In the genomic region with DNA sequence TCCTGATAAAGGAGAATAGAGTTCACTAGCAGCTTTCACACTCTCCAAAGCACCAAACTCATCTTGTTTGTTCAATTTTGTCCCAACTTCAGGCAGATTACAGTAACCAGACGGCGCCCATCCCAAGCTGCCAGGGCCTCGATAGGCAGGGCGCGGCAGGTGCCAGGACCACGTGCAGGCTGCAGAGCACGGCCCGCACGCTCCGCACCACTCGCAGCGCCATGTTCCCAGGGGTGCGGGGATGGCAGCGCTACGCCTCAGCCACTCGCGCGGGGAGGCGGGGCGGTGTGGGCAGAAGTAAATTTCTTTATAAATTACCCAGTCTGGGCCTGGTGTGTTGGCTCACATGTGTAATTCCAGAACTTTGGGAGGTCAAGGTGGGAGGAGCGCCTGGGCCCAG, we compare ENCODE assay signal across 19 cellular contexts. TPM values are rescaled to one million over a fixed set of nuclear protein-coding genes. Genes with fewer than 3 reads are reported as not detected.
DNase-seq lines count a peak whose midpoint lies in the region; ATAC-seq, FAIRE-seq and TF ChIP-seq lines count a peak whose summit lies in the region.
"Had no signal": no experiment of that assay in that cellular context is flagged by ENCODE, and none has a peak within 500 bp of the region (broad histone marks: within the 10 kb centered on the region; RNA-seq: fewer than 3 reads in every experiment).

No MANE protein-coding gene starts in this region.

- H3K4me2 ChIP-seq in HepG2 (ENCODE audit: low read depth, low read length) (no peak overlapping the region), osteoblast (ENCODE audit: insufficient read depth, low read length) (no peak overlapping the region)
- H3K4me2 ChIP-seq: GM23338 had no signal

- TF ChIP-seq EP300 in HepG2 (IDR thresholded peaks at IDR 0.05; ENCODE audit: low read depth in 2 of 2, low read length in 2 of 2) (no peak), HepG2 (CRISPR knock-in tag; IDR thresholded peaks at IDR 0.05; ENCODE audit: borderline replicate concordance) (no peak)

- no peaks in the 10 kb centered on the region for H4K20me1 ChIP-seq in HepG2 (ENCODE audit: insufficient read depth, low read length)
- H4K20me1 ChIP-seq in osteoblast (ENCODE audit: insufficient read depth, low read length) = no peaks in the 10 kb centered on the region

- FAIRE-seq in HepG2 (lab: Jason Lieb, UNC) = no peak
- FAIRE-seq: GM12892, GM19239 had no signal

- H3K79me2 ChIP-seq in HepG2 (ENCODE audit: insufficient read depth, low read length) = no peaks in the 10 kb centered on the region
- H3K79me2 ChIP-seq in osteoblast (ENCODE audit: insufficient read depth, low read length) = no peaks in the 10 kb centered on the region

- H3K36me3 ChIP-seq in cardiac muscle cell (peaks cover 14% of the 10 kb centered on the region), HepG2 (replicated peaks in 1 of 2; ENCODE audit: control insufficient read depth in 1 of 2, insufficient read depth in 2 of 2, low read length in 2 of 2) (peaks cover 6 to 11% of the 10 kb centered on the region in 2 experiments), osteoblast (ENCODE audit: insufficient read depth, low read length) (peaks cover 32% of the 10 kb centered on the region)

- DNase-seq in cardiac muscle cell (ENCODE audit: low read depth in 1 of 2, low spot score in 1 of 2) (no peak), Right ventricle myocardium superior (no peak), HepG2 (ENCODE audit: low spot score) (no peak), osteoblast (ENCODE audit: insufficient read length, low spot score, missing footprints) (peak; percentile 45), NOMO-1 treated with DMSO at 0.1 percent for 48 hours (lab: John Stamatoyannopoulos, UW; ENCODE audit: unreplicated experiment) (no peak), putamen (ENCODE audit: low spot score) (no peak)
- DNase-seq: C1 segment of cervical spinal cord; Calu3; CD4-positive, alpha-beta memory T cell; COR-L47; DMS53; DMS79 treated with DMSO at 0.1 percent for 48 hours; GF-D8; H9; HFFc6 had no signal

- H3K27ac ChIP-seq in cardiac muscle cell (peak overlapping the region; percentile 23), HepG2 (ENCODE audit: extremely low read length, insufficient read depth, low read length) (no peak overlapping the region), osteoblast (ENCODE audit: low read depth, low read length) (no peak overlapping the region)

- intact Hi-C loops in Right ventricle myocardium superior (cut with DNase I) = no loop called here
- intact Hi-C loops in HepG2 (cut with micrococcal nuclease; ENCODE audit: unreplicated experiment) = loop anchor here (5.0 kb wide), 1 partner anchor 39 kb away; no protein-coding TSS in a partner anchor

- no peak overlapping the region for H3K9ac ChIP-seq in HepG2 (ENCODE audit: insufficient read depth, low read depth, low read length)

- H3K4me1 ChIP-seq in cardiac muscle cell (ENCODE audit: low read depth) = no peaks in the 10 kb centered on the region
- H3K4me1 ChIP-seq in HepG2 (ENCODE audit: insufficient read depth, low read length) = peaks cover 8% of the 10 kb centered on the region
- H3K4me1 ChIP-seq in osteoblast (ENCODE audit: insufficient read depth, low read length) = peaks cover 2% of the 10 kb centered on the region

- H3K27me3 ChIP-seq in cardiac muscle cell (no peaks in the 10 kb centered on the region), HepG2 (ENCODE audit: control insufficient read depth in 1 of 2, insufficient read depth in 2 of 2, low read length in 2 of 2) (no peaks in the 10 kb centered on the region), osteoblast (ENCODE audit: insufficient read depth, low read length) (no peaks in the 10 kb centered on the region)

- no peak overlapping the region for H2AFZ ChIP-seq in HepG2 (ENCODE audit: low read length)
- no peak overlapping the region for H2AFZ ChIP-seq in osteoblast (ENCODE audit: low read length)
- H2AFZ ChIP-seq: GM23338 had no signal

- in situ Hi-C loops in HepG2 (cut with HindIII; ENCODE audit: extremely low pct_ligation_motif_present, low pct_unique_long_range_greater_than_20kb) = no loop called here

- 97% methylated on average over 21 of the region's 21 CpGs for WGBS in HepG2 (ENCODE audit: low lambda C conversion rate)

- POLR2A ChIA-PET in HepG2 (lab: Yijun Ruan, JAX) = no interaction called here

- BruUV-seq in HepG2 (replicated peaks; lab: Mats Ljungman, UMichigan) = no TSS peak

- CTCF ChIA-PET in HepG2 (lab: Yijun Ruan, JAX; ENCODE audit: low intra/inter-chr PET ratio, low total read pairs) = no interaction called here

- no peak for TF ChIP-seq RAD21 in HepG2 (CRISPR knock-in tag; IDR thresholded peaks at IDR 0.05)

- TF ChIP-seq POLR2A in HepG2 (IDR thresholded peaks at IDR 0.05; ENCODE audit: insufficient read depth in 1 of 2, low read depth in 2 of 2, low read length in 2 of 2) = no peak

- H3K9me3 ChIP-seq in cardiac muscle cell (ENCODE audit: low read depth) = no peaks in the 10 kb centered on the region
- no peaks in the 10 kb centered on the region for H3K9me3 ChIP-seq in HepG2 (ENCODE audit: low read length)
- H3K9me3 ChIP-seq in osteoblast (ENCODE audit: low read depth, low read length) = no peaks in the 10 kb centered on the region

- no peak for TF ChIP-seq CTCF in cardiac muscle cell (IDR thresholded peaks at IDR 0.05; ENCODE audit: low read depth, low read length)
- no peak for TF ChIP-seq CTCF in HepG2 (CRISPR knock-in tag; IDR thresholded peaks at IDR 0.05)
- no peak for TF ChIP-seq CTCF in osteoblast (IDR thresholded peaks at IDR 0.05; ENCODE audit: extremely low read depth, low read depth, low read length)

- ATAC-seq in Right ventricle myocardium superior (ENCODE audit: poor library complexity) (no peak), HepG2 (peak; percentile 11; the same call in 1 of the 3 replicates)
- ATAC-seq: GM23338, HCT116 had no signal

- H3K4me3 ChIP-seq in cardiac muscle cell (no peak overlapping the region), HepG2 (replicated peaks in 1 of 3; ENCODE audit: insufficient read depth in 1 of 3, low read depth in 2 of 3, low read length in 3 of 3) (no peak overlapping the region), osteoblast (ENCODE audit: insufficient read depth, low read length) (no peak overlapping the region)
- H3K4me3 ChIP-seq: GM23338 had no signal

RNA-seq across cellular contexts. Expression of a gene that starts 30.3 kb away (rescaled TPM):
- total RNA-seq in cardiac muscle cell = 3.7 and 6.1 TPM in 2 replicates
- polyA plus RNA-seq in cardiac muscle cell = 2.7 and 7.3 TPM in 2 replicates
- 11.8 TPM for total RNA-seq in Right ventricle myocardium superior
- 7.9 and 13.6 TPM in 2 replicates for total RNA-seq in HepG2 (2016; rRNA removed; fragmentation: Illumina TruSeq; extraction: Trizol)
- total RNA-seq in HepG2 (2016; cell fraction: cytosol; rRNA removed; fragmentation: Illumina TruSeq; extraction: Trizol; ENCODE audit: low read depth) = 3.9 and 4.0 TPM in 2 replicates
- 7.0 and 12.0 TPM in 2 replicates for total RNA-seq in HepG2 (2016; cell fraction: insoluble cytoplasmic fraction; rRNA removed; fragmentation: Illumina TruSeq; extraction: Trizol)
- 6.5 TPM in 2 replicates for total RNA-seq in HepG2 (2016; cell fraction: membrane; rRNA removed; fragmentation: Illumina TruSeq; extraction: Trizol)
- 18.1 and 19.6 TPM in 2 replicates for total RNA-seq in HepG2 (2016; cell fraction: nucleus; rRNA removed; fragmentation: Illumina TruSeq; extraction: Trizol)
- polyA plus RNA-seq in HepG2 (2011; rRNA removed) = 6.0 and 7.6 TPM in 2 replicates
- polyA plus RNA-seq in HepG2 (2011; cell fraction: cytosol; rRNA removed) = 3.1 and 3.6 TPM in 2 replicates
- polyA plus RNA-seq in HepG2 (2011; cell fraction: nucleus; rRNA removed) = 11.9 and 14.5 TPM in 2 replicates
- polyA plus RNA-seq in HepG2 (2012) = 4.0 and 5.0 TPM in 2 replicates
- polyA plus RNA-seq in HepG2 (2016; cell fraction: cytosol; fragmentation: Illumina TruSeq; extraction: Trizol; ENCODE audit: low read depth) = 0.07 and 0.11 TPM in 2 replicates
- 4.2 and 4.7 TPM in 2 replicates for polyA plus RNA-seq in HepG2 (2016; cell fraction: insoluble cytoplasmic fraction; fragmentation: Illumina TruSeq; extraction: Trizol; ENCODE audit: low read depth)
- polyA plus RNA-seq in HepG2 (2016; cell fraction: membrane; fragmentation: Illumina TruSeq; extraction: Trizol; ENCODE audit: low read depth) = 0.21 and 0.27 TPM in 2 replicates
- 14.2 and 15.8 TPM in 2 replicates for polyA plus RNA-seq in HepG2 (2016; cell fraction: nucleus; fragmentation: Illumina TruSeq; extraction: Trizol; ENCODE audit: insufficient read depth, low read depth)
- polyA minus RNA-seq in HepG2 (2011; rRNA and poly(A)+ RNA removed; ENCODE audit: low replicate concordance) = 32.6 and 64.3 TPM in 2 replicates
- polyA minus RNA-seq in HepG2 (2011; cell fraction: cytosol; rRNA and poly(A)+ RNA removed) = 19.7 and 20.6 TPM in 2 replicates
- 58.3 TPM in 2 replicates for polyA minus RNA-seq in HepG2 (2011; cell fraction: nucleus; rRNA and poly(A)+ RNA removed)
- 9.0 and 10.6 TPM in 2 replicates for total RNA-seq in osteoblast

RNA-seq across cellular contexts. Expression of a gene that starts 43.0 kb away (rescaled TPM):
- total RNA-seq in cardiac muscle cell (145 and 191 TPM in 2 replicates), Right ventricle myocardium superior (484 TPM), HepG2 (2016; rRNA removed; fragmentation: Illumina TruSeq; extraction: Trizol) (242 and 396 TPM in 2 replicates), osteoblast (86.6 and 98.4 TPM in 2 replicates)
- polyA plus RNA-seq in cardiac muscle cell (86.8 and 113 TPM in 2 replicates), HepG2 (2011; rRNA removed) (102 and 139 TPM in 2 replicates)
- total RNA-seq in HepG2 (2016; cell fraction: cytosol; rRNA removed; fragmentation: Illumina TruSeq; extraction: Trizol; ENCODE audit: low read depth) = 70.4 and 73.3 TPM in 2 replicates
- 239 and 375 TPM in 2 replicates for total RNA-seq in HepG2 (2016; cell fraction: insoluble cytoplasmic fraction; rRNA removed; fragmentation: Illumina TruSeq; extraction: Trizol)
- 61.9 and 76.2 TPM in 2 replicates for total RNA-seq in HepG2 (2016; cell fraction: membrane; rRNA removed; fragmentation: Illumina TruSeq; extraction: Trizol)
- total RNA-seq in HepG2 (2016; cell fraction: nucleus; rRNA removed; fragmentation: Illumina TruSeq; extraction: Trizol) = 111 and 119 TPM in 2 replicates
- 93.2 and 124 TPM in 2 replicates for polyA plus RNA-seq in HepG2 (2011; cell fraction: cytosol; rRNA removed)
- 33.6 and 45.1 TPM in 2 replicates for polyA plus RNA-seq in HepG2 (2011; cell fraction: nucleus; rRNA removed)
- 110 and 123 TPM in 2 replicates for polyA plus RNA-seq in HepG2 (2012)
- 10.0 and 11.0 TPM in 2 replicates for polyA plus RNA-seq in HepG2 (2016; cell fraction: cytosol; fragmentation: Illumina TruSeq; extraction: Trizol; ENCODE audit: low read depth)
- 200 and 204 TPM in 2 replicates for polyA plus RNA-seq in HepG2 (2016; cell fraction: insoluble cytoplasmic fraction; fragmentation: Illumina TruSeq; extraction: Trizol; ENCODE audit: low read depth)
- 21.5 and 24.6 TPM in 2 replicates for polyA plus RNA-seq in HepG2 (2016; cell fraction: membrane; fragmentation: Illumina TruSeq; extraction: Trizol; ENCODE audit: low read depth)
- 67.1 and 72.5 TPM in 2 replicates for polyA plus RNA-seq in HepG2 (2016; cell fraction: nucleus; fragmentation: Illumina TruSeq; extraction: Trizol; ENCODE audit: insufficient read depth, low read depth)
- polyA minus RNA-seq in HepG2 (2011; rRNA and poly(A)+ RNA removed; ENCODE audit: low replicate concordance) = 73.9 and 109 TPM in 2 replicates
- polyA minus RNA-seq in HepG2 (2011; cell fraction: cytosol; rRNA and poly(A)+ RNA removed) = 96.8 and 105 TPM in 2 replicates
- polyA minus RNA-seq in HepG2 (2011; cell fraction: nucleus; rRNA and poly(A)+ RNA removed) = 89.4 and 111 TPM in 2 replicates

RNA-seq across cellular contexts. Expression of a gene that starts 43.4 kb away (rescaled TPM):
- total RNA-seq in cardiac muscle cell (390 and 474 TPM in 2 replicates), Right ventricle myocardium superior (257 TPM), HepG2 (2016; rRNA removed; fragmentation: Illumina TruSeq; extraction: Trizol) (1,731 and 2,041 TPM in 2 replicates), osteoblast (442 and 563 TPM in 2 replicates)
- polyA plus RNA-seq in cardiac muscle cell (337 and 414 TPM in 2 replicates), HepG2 (2011; rRNA removed) (1,124 and 1,284 TPM in 2 replicates)
- 2,502 and 2,842 TPM in 2 replicates for total RNA-seq in HepG2 (2016; cell fraction: cytosol; rRNA removed; fragmentation: Illumina TruSeq; extraction: Trizol; ENCODE audit: low read depth)
- total RNA-seq in HepG2 (2016; cell fraction: insoluble cytoplasmic fraction; rRNA removed; fragmentation: Illumina TruSeq; extraction: Trizol) = 1,728 and 2,113 TPM in 2 replicates
- 4,021 and 4,360 TPM in 2 replicates for total RNA-seq in HepG2 (2016; cell fraction: membrane; rRNA removed; fragmentation: Illumina TruSeq; extraction: Trizol)
- 733 and 787 TPM in 2 replicates for total RNA-seq in HepG2 (2016; cell fraction: nucleus; rRNA removed; fragmentation: Illumina TruSeq; extraction: Trizol)
- polyA plus RNA-seq in HepG2 (2011; cell fraction: cytosol; rRNA removed) = 1,102 and 1,298 TPM in 2 replicates
- 405 and 450 TPM in 2 replicates for polyA plus RNA-seq in HepG2 (2011; cell fraction: nucleus; rRNA removed)
- polyA plus RNA-seq in HepG2 (2012) = 1,299 and 1,825 TPM in 2 replicates
- 2,574 and 2,780 TPM in 2 replicates for polyA plus RNA-seq in HepG2 (2016; cell fraction: cytosol; fragmentation: Illumina TruSeq; extraction: Trizol; ENCODE audit: low read depth)
- polyA plus RNA-seq in HepG2 (2016; cell fraction: insoluble cytoplasmic fraction; fragmentation: Illumina TruSeq; extraction: Trizol; ENCODE audit: low read depth) = 1,745 and 1,876 TPM in 2 replicates
- 3,375 and 3,437 TPM in 2 replicates for polyA plus RNA-seq in HepG2 (2016; cell fraction: membrane; fragmentation: Illumina TruSeq; extraction: Trizol; ENCODE audit: low read depth)
- polyA plus RNA-seq in HepG2 (2016; cell fraction: nucleus; fragmentation: Illumina TruSeq; extraction: Trizol; ENCODE audit: insufficient read depth, low read depth) = 1,165 and 1,197 TPM in 2 replicates
- 599 and 1,204 TPM in 2 replicates for polyA minus RNA-seq in HepG2 (2011; rRNA and poly(A)+ RNA removed; ENCODE audit: low replicate concordance)
- polyA minus RNA-seq in HepG2 (2011; cell fraction: cytosol; rRNA and poly(A)+ RNA removed) = 406 and 415 TPM in 2 replicates
- polyA minus RNA-seq in HepG2 (2011; cell fraction: nucleus; rRNA and poly(A)+ RNA removed) = 338 and 413 TPM in 2 replicates
